10 cellular contexts compared by ENCODE assay signal in the genomic region with DNA sequence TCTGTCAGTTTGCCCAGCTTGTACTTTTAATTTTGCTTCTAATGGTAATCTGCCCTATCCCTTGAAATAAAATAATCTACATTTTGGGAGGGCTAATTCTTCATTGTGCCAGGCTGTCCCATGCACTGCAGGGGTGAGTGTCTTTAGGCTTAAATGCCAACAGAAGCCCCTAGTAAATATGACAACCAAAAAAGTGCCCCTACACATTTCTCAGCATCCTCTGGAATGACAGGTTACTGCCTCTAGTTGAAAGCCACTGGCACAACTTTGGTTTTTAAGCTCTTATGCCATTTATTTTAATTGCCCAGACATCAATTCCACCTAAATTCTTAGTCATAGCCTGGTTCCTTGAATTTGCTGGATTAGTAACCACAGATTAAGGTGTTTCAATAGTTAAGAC. TPM values are rescaled to one million over a fixed set of nuclear protein-coding genes. Genes with fewer than 3 reads are reported as not detected.
DNase-seq lines count a peak whose midpoint lies in the region; ATAC-seq, FAIRE-seq and TF ChIP-seq lines count a peak whose summit lies in the region.
"Had no signal": no experiment of that assay in that cellular context is flagged by ENCODE, and none has a peak within 500 bp of the region (broad histone marks: within the 10 kb centered on the region; RNA-seq: fewer than 3 reads in every experiment).

No MANE protein-coding gene starts in this region.

- H3K4me3 ChIP-seq in GM06990 (replicated peaks; ENCODE audit: low read depth, low read length) (peak overlapping the region; percentile 85), Karpas-422 (ENCODE audit: low read length) (peak overlapping the region; percentile 69), endothelial cell of umbilical vein (replicated peaks in 1 of 3; ENCODE audit: insufficient read depth in 1 of 3, low read depth in 1 of 3, low read length in 3 of 3) (peak overlapping the region in 1 of 3 experiments; percentile 78), osteoblast (ENCODE audit: insufficient read depth, low read length) (peak overlapping the region; percentile 17)

- peaks cover 61% of the 10 kb centered on the region for H3K79me2 ChIP-seq in Karpas-422 (ENCODE audit: low read length)
- H3K79me2 ChIP-seq in endothelial cell of umbilical vein (ENCODE audit: control insufficient read depth, insufficient read depth, low read length), result peaks cover 47% of the 10 kb centered on the region
- H3K79me2 ChIP-seq in osteoblast (ENCODE audit: insufficient read depth, low read length), result peaks cover 49% of the 10 kb centered on the region

- H4K20me1 ChIP-seq in Karpas-422 (ENCODE audit: insufficient read depth, low read depth, low read length) (peaks cover 11% of the 10 kb centered on the region), endothelial cell of umbilical vein (replicated peaks; ENCODE audit: control insufficient read depth, extremely low read depth, insufficient read depth, low read length) (peaks cover 2% of the 10 kb centered on the region), osteoblast (ENCODE audit: insufficient read depth, low read length) (peaks cover 30% of the 10 kb centered on the region)

- intact Hi-C loops in endothelial cell of umbilical vein (cut with micrococcal nuclease), result no loop called here

- no TSS peak for BruUV-seq in endothelial cell of umbilical vein (replicated peaks; lab: Mats Ljungman, UMichigan)

- TF ChIP-seq CTCF in GM06990 (IDR thresholded peaks at IDR 0.05; ENCODE audit: insufficient read depth, low read length, poor library complexity, severe bottlenecking), result no peak
- no peak for TF ChIP-seq CTCF in endothelial cell of umbilical vein (IDR thresholded peaks at IDR 0.05; ENCODE audit: extremely low read depth in 1 of 2, insufficient read depth in 1 of 2, low read depth in 1 of 2, low read length in 2 of 2)
- no peak for TF ChIP-seq CTCF in osteoblast (IDR thresholded peaks at IDR 0.05; ENCODE audit: extremely low read depth, low read depth, low read length)

- H3K4me2 ChIP-seq in Karpas-422 (ENCODE audit: low read depth, low read length, poor library complexity, severe bottlenecking) (peak overlapping the region; percentile 85), endothelial cell of umbilical vein (ENCODE audit: insufficient read depth, low read length) (peak overlapping the region; percentile 53), osteoblast (ENCODE audit: insufficient read depth, low read length) (peak overlapping the region; percentile 97)

- H2AFZ ChIP-seq in Karpas-422 (ENCODE audit: low read length) (no peak overlapping the region), endothelial cell of umbilical vein (ENCODE audit: low read depth, low read length) (no peak overlapping the region), osteoblast (ENCODE audit: low read length) (no peak overlapping the region)

- H3K9me2 ChIP-seq in Karpas-422 (replicated peaks; ENCODE audit: insufficient read depth, low read length), result no peaks in the 10 kb centered on the region

- H3K27me3 ChIP-seq in GM06990 (replicated peaks; ENCODE audit: control insufficient read depth, insufficient read depth, low read length), result no peaks in the 10 kb centered on the region
- no peaks in the 10 kb centered on the region for H3K27me3 ChIP-seq in Karpas-422 (ENCODE audit: low read length)
- no peaks in the 10 kb centered on the region for H3K27me3 ChIP-seq in endothelial cell of umbilical vein (ENCODE audit: control insufficient read depth in 2 of 2, insufficient read depth in 2 of 2, low read length in 2 of 2)
- H3K27me3 ChIP-seq in osteoblast (ENCODE audit: insufficient read depth, low read length), result no peaks in the 10 kb centered on the region

- CTCF ChIA-PET in endothelial cell of umbilical vein (lab: Charles Lee), result interaction anchor here (1.1 to 1.9 kb wide), 4 partner anchors 10 to 31 kb away, joined by 5 to 7 read pairs (median 6); no protein-coding TSS in a partner anchor

- dilution Hi-C loops in endothelial cell of umbilical vein (cut with MboI; ENCODE audit: extremely low pct_ligation_motif_present, low sequenced_read_pairs), result no loop called here

- no peak for TF ChIP-seq POLR2A in endothelial cell of umbilical vein (IDR thresholded peaks at IDR 0.05; ENCODE audit: low read depth, low read length)

- H3K9me3 ChIP-seq in Karpas-422 (ENCODE audit: low read length) (no peaks in the 10 kb centered on the region), endothelial cell of umbilical vein (replicated peaks; ENCODE audit: control insufficient read depth, insufficient read depth, low read length) (no peaks in the 10 kb centered on the region), osteoblast (ENCODE audit: low read depth, low read length) (no peaks in the 10 kb centered on the region)

- H3K4me1 ChIP-seq in Karpas-422 (ENCODE audit: low read length) (peaks cover 45% of the 10 kb centered on the region), endothelial cell of umbilical vein (ENCODE audit: control insufficient read depth, extremely low read depth, insufficient read depth, low read length) (peaks cover 49% of the 10 kb centered on the region), osteoblast (ENCODE audit: insufficient read depth, low read length) (peaks cover 36% of the 10 kb centered on the region)

- H3K36me3 ChIP-seq in GM06990 (ENCODE audit: control insufficient read depth, insufficient read depth, low read length), result peaks cover 5% of the 10 kb centered on the region
- peaks cover 51% of the 10 kb centered on the region for H3K36me3 ChIP-seq in Karpas-422 (ENCODE audit: insufficient read depth, low read length)
- H3K36me3 ChIP-seq in endothelial cell of umbilical vein (ENCODE audit: control insufficient read depth in 2 of 2, extremely low read depth in 1 of 2, insufficient read depth in 2 of 2, low read length in 2 of 2), result peaks cover 3 to 8% of the 10 kb centered on the region in 2 experiments
- H3K36me3 ChIP-seq in osteoblast (ENCODE audit: insufficient read depth, low read length), result peaks cover 33% of the 10 kb centered on the region

- POLR2A ChIA-PET in endothelial cell of umbilical vein (lab: Charles Lee), result interaction anchor here (0.8 kb wide), 1 partner anchor 24 kb away, joined by 7 read pairs; no protein-coding TSS in a partner anchor

- H3K9ac ChIP-seq in Karpas-422 (ENCODE audit: low read length) (peak overlapping the region; percentile 90), endothelial cell of umbilical vein (replicated peaks; ENCODE audit: extremely low read depth, insufficient read depth, low read length) (no peak overlapping the region)

- H3K9me1 ChIP-seq in endothelial cell of umbilical vein (replicated peaks; ENCODE audit: control insufficient read depth, extremely low read depth, insufficient read depth, low read length), result no peaks in the 10 kb centered on the region

- peak overlapping the region; percentile 72; the same call in 1 of the 2 replicates for H3K27ac ChIP-seq in Karpas-422 (ENCODE audit: low read length)
- H3K27ac ChIP-seq in endothelial cell of umbilical vein (ENCODE audit: insufficient read depth, low read depth, low read length), result no peak overlapping the region
- H3K27ac ChIP-seq in osteoblast (ENCODE audit: low read depth, low read length), result no peak overlapping the region

- ATAC-seq in HG02763 (IDR thresholded peaks at IDR 0.05; ENCODE audit: unreplicated experiment), result no peak

- no peak for DNase-seq in GM06990 (ENCODE audit: extremely low read depth, insufficient read length)
- DNase-seq in Karpas-422, result no peak
- DNase-seq in endothelial cell of umbilical vein (ENCODE audit: low read depth, low spot score), result no peak
- DNase-seq in osteoblast (ENCODE audit: insufficient read length, low spot score, missing footprints), result no peak
- DNase-seq in effector CD8-positive, alpha-beta T cell (lab: John Stamatoyannopoulos, UW), result no peak
- DNase-seq in epidermal melanocyte (ENCODE audit: insufficient read length, low spot score), result no peak
- DNase-seq in NCI-H187 treated with DMSO at 0.1 percent for 48 hours (lab: John Stamatoyannopoulos, UW), result no peak
- DNase-seq: NCI-H345, SW 1271 had no signal

- FAIRE-seq in endothelial cell of umbilical vein (lab: Jason Lieb, UNC), result no peak

TF ChIP-seq in endothelial cell of umbilical vein, 7 proteins besides CTCF, POLR2A, EP300 and RAD21 (continues in another document):
- no peak for TF ChIP-seq MYC (IDR thresholded peaks at IDR 0.05; ENCODE audit: low read depth, low read length)

RNA-seq across cellular contexts. Expression of a gene that starts 3.4 kb away (rescaled TPM):
- 20.7 and 27.5 TPM in 2 replicates for total RNA-seq in Karpas-422 (2014; rRNA removed; shearing (Covaris generic); ENCODE audit: low replicate concordance)
- total RNA-seq in endothelial cell of umbilical vein (13.9 and 15.1 TPM in 2 replicates), osteoblast (22.8 and 28.0 TPM in 2 replicates)
- polyA plus RNA-seq in endothelial cell of umbilical vein, result 4.5 and 5.4 TPM in 2 replicates
- polyA plus RNA-seq in endothelial cell of umbilical vein (2011; cell fraction: cytosol; rRNA removed), result 3.2 and 3.8 TPM in 2 replicates
- polyA plus RNA-seq in endothelial cell of umbilical vein (2011; cell fraction: nucleus; rRNA removed), result 7.8 and 13.7 TPM in 2 replicates
- 5.9 and 8.0 TPM in 2 replicates for polyA plus RNA-seq in endothelial cell of umbilical vein (2012)
- 14.0 and 18.3 TPM in 2 replicates for polyA minus RNA-seq in endothelial cell of umbilical vein
- 7.6 TPM for polyA minus RNA-seq in endothelial cell of umbilical vein (2011; cell fraction: cytosol; rRNA and poly(A)+ RNA removed)
- polyA minus RNA-seq in endothelial cell of umbilical vein (2011; cell fraction: nucleus; rRNA and poly(A)+ RNA removed), result 16.1 and 22.5 TPM in 2 replicates

RNA-seq across cellular contexts. Expression of a gene that starts 3.8 kb away (rescaled TPM):
- 47.8 and 61.4 TPM in 2 replicates for total RNA-seq in Karpas-422 (2014; rRNA removed; shearing (Covaris generic); ENCODE audit: low replicate concordance)
- total RNA-seq in endothelial cell of umbilical vein (30.1 and 32.9 TPM in 2 replicates), osteoblast (45.4 and 53.6 TPM in 2 replicates)
- polyA plus RNA-seq in endothelial cell of umbilical vein, result 19.2 and 22.2 TPM in 2 replicates
- 28.7 and 35.5 TPM in 2 replicates for polyA plus RNA-seq in endothelial cell of umbilical vein (2011; cell fraction: cytosol; rRNA removed)
- 36.9 and 37.4 TPM in 2 replicates for polyA plus RNA-seq in endothelial cell of umbilical vein (2011; cell fraction: nucleus; rRNA removed)
- 21.1 and 24.6 TPM in 2 replicates for polyA plus RNA-seq in endothelial cell of umbilical vein (2012)
- polyA minus RNA-seq in endothelial cell of umbilical vein, result 28.9 and 39.7 TPM in 2 replicates
- 27.9 TPM for polyA minus RNA-seq in endothelial cell of umbilical vein (2011; cell fraction: cytosol; rRNA and poly(A)+ RNA removed)
- 23.3 and 25.9 TPM in 2 replicates for polyA minus RNA-seq in endothelial cell of umbilical vein (2011; cell fraction: nucleus; rRNA and poly(A)+ RNA removed)

RNA-seq across cellular contexts. Expression of a gene that starts 44.7 kb away (rescaled TPM):
- total RNA-seq in Karpas-422 (2014; rRNA removed; shearing (Covaris generic); ENCODE audit: low replicate concordance), result 83.4 and 123 TPM in 2 replicates
- total RNA-seq in endothelial cell of umbilical vein, result 8.0 and 14.4 TPM in 2 replicates
- 3.5 and 4.6 TPM in 2 replicates for polyA plus RNA-seq in endothelial cell of umbilical vein
- polyA plus RNA-seq in endothelial cell of umbilical vein (2011; cell fraction: cytosol; rRNA removed), result 2.9 and 3.7 TPM in 2 replicates
- 13.9 and 15.8 TPM in 2 replicates for polyA plus RNA-seq in endothelial cell of umbilical vein (2011; cell fraction: nucleus; rRNA removed)
- polyA plus RNA-seq in endothelial cell of umbilical vein (2012), result 6.8 and 7.3 TPM in 2 replicates
- polyA minus RNA-seq in endothelial cell of umbilical vein, result 18.2 and 26.1 TPM in 2 replicates
- polyA minus RNA-seq in endothelial cell of umbilical vein (2011; cell fraction: cytosol; rRNA and poly(A)+ RNA removed), result 2.8 TPM
- polyA minus RNA-seq in endothelial cell of umbilical vein (2011; cell fraction: nucleus; rRNA and poly(A)+ RNA removed), result 8.4 and 10.6 TPM in 2 replicates
- total RNA-seq in osteoblast, result 29.8 and 30.8 TPM in 2 replicates
